ENCODE assay signal across 19 cellular contexts in genomic region chr1:79737193-79737592, GRCh38.
A peak's percentile ranks its signal among the peaks of the same experiment; 100 is the strongest.
DNase-seq lines count a peak whose midpoint lies in the region; ATAC-seq, FAIRE-seq and TF ChIP-seq lines count a peak whose summit lies in the region.
"Had no signal": no experiment of that assay in that cellular context is flagged by ENCODE, and none has a peak within 500 bp of the region (broad histone marks: within the 10 kb centered on the region; RNA-seq: fewer than 3 reads in every experiment).

No MANE protein-coding gene starts in this region.

- H3K9ac ChIP-seq in K562 (ENCODE audit: insufficient read depth in 1 of 2, low read depth in 2 of 2, low read length in 2 of 2): no peak overlapping the region
- H3K9ac ChIP-seq: GM23248 had no signal

- H3K4me3 ChIP-seq in K562: no peak overlapping the region
- H3K4me3 ChIP-seq: GM23248, SJSA1 had no signal

- no peak overlapping the region for H3K27ac ChIP-seq in K562 (ENCODE audit: extremely low read depth, low read depth, low read length)
- H3K27ac ChIP-seq: GM23248, RWPE1, SJSA1 had no signal

- H3K9me1 ChIP-seq in K562 (ENCODE audit: control insufficient read depth, insufficient read depth, low read length): no peaks in the 10 kb centered on the region

- H3K9me3 ChIP-seq in K562 (replicated peaks; ENCODE audit: control insufficient read depth, insufficient read depth, low read depth, low read length): no peaks in the 10 kb centered on the region
- H3K9me3 ChIP-seq: SJSA1 had no signal

- 0% methylated on average over 1 of the region's 1 CpG for WGBS in K562 (ENCODE audit: insufficient coverage, low coverage, missing lambda C conversion rate)

- DNase-seq in GM12891 (ENCODE audit: insufficient read length, low spot score): no peak
- peak; percentile 83 for DNase-seq in MV-4-11 (lab: John Stamatoyannopoulos, UW)
- DNase-seq in SKM-1 treated with dmso at 0.1 percent for 144 hours (lab: John Stamatoyannopoulos, UW; ENCODE audit: unreplicated experiment): peak; percentile 50
- DNase-seq in K562 (ENCODE audit: extremely low read depth in 1 of 4, low spot score in 3 of 4): no peak
- DNase-seq in activated naive CD4-positive, alpha-beta T cell (lab: John Stamatoyannopoulos, UW): no peak
- DNase-seq: CD4-positive, CD25-positive, alpha-beta regulatory T cell; DMS79; GM23248; HCEC 1CT; NCI-H1105 treated with DMSO at 0.1 percent for 48 hours; NCI-H1694 treated with DMSO at 0.1 percent for 48 hours; NCI-H2107; NCI-H226; NCI-H524 treated with DMSO at 0.1 percent for 48 hours; PC-3 had no signal

- POLR2A ChIA-PET in K562 (lab: Yijun Ruan, JAX): no interaction called here

- H3K4me2 ChIP-seq in K562 (ENCODE audit: insufficient read depth, low read length): no peak overlapping the region

- BruUV-seq in K562 (replicated peaks; lab: Mats Ljungman, UMichigan): no TSS peak

- no peaks in the 10 kb centered on the region for H3K36me3 ChIP-seq in K562 (ENCODE audit: control insufficient read depth, insufficient read depth, low read length)
- H3K36me3 ChIP-seq: SJSA1 had no signal

- CTCF ChIA-PET in K562 (lab: Yijun Ruan, JAX; ENCODE audit: low intra/inter-chr PET ratio): no interaction called here

- TF ChIP-seq RAD21 in K562 (CRISPR knock-in tag; conservative IDR thresholded peaks at IDR 0.05 in 1 of 2, IDR thresholded peaks at IDR 0.05 in 1 of 2): no peak

- no peak overlapping the region for H2AFZ ChIP-seq in K562 (ENCODE audit: low read depth, low read length)
- H2AFZ ChIP-seq: GM23248 had no signal

- no peaks in the 10 kb centered on the region for H3K79me2 ChIP-seq in K562 (ENCODE audit: control insufficient read depth, insufficient read depth, low read length)

- no peak for TF ChIP-seq CTCF in K562 (IDR thresholded peaks at IDR 0.05 in 2 of 3, conservative IDR thresholded peaks at IDR 0.05 in 1 of 3; ENCODE audit: insufficient read depth in 2 of 3, low read depth in 1 of 3, low read length in 3 of 3)

- H3K27me3 ChIP-seq in K562 (ENCODE audit: control insufficient read depth in 2 of 2, insufficient read depth in 2 of 2, low read length in 2 of 2): no peaks in the 10 kb centered on the region
- H3K27me3 ChIP-seq: SJSA1 had no signal

- no peaks in the 10 kb centered on the region for H3K4me1 ChIP-seq in K562 (replicated peaks in 1 of 2; ENCODE audit: control insufficient read depth in 2 of 2, insufficient read depth in 2 of 2, low read length in 2 of 2)
- H3K4me1 ChIP-seq: SJSA1 had no signal

- TF ChIP-seq POLR2A in GM12891 (IDR thresholded peaks at IDR 0.05; ENCODE audit: low read depth, low read length) (no peak), K562 (conservative IDR thresholded peaks at IDR 0.05) (no peak)

- ATAC-seq in K562 (no peak), HG03025 (IDR thresholded peaks at IDR 0.05; ENCODE audit: low FRiP score, unreplicated experiment) (no peak), HG02571 (IDR thresholded peaks at IDR 0.05; ENCODE audit: unreplicated experiment) (no peak)
- ATAC-seq: PC-3 had no signal

- no peaks in the 10 kb centered on the region for H4K20me1 ChIP-seq in K562 (replicated peaks; ENCODE audit: control insufficient read depth, insufficient read depth, low read length)

- FAIRE-seq in GM12891 (lab: Jason Lieb, UNC): no peak
- FAIRE-seq in K562 (lab: Jason Lieb, UNC): no peak

- intact Hi-C loops in K562 (cut with micrococcal nuclease): no loop called here

- no peak for TF ChIP-seq EP300 in K562 (IDR thresholded peaks at IDR 0.05; ENCODE audit: low read length)

- in situ Hi-C loops in K562 (cut with MboI): no loop called here

TF ChIP-seq in GM12891, 5 proteins besides CTCF, POLR2A, EP300 and RAD21:
- peak; percentile 92 for TF ChIP-seq SPI1 (IDR thresholded peaks at IDR 0.05; ENCODE audit: low read depth, low read length)
- TF ChIP-seq PAX5 (IDR thresholded peaks at IDR 0.05; ENCODE audit: insufficient read depth, low read length, severe bottlenecking): no peak
- TF ChIP-seq POU2F2 (IDR thresholded peaks at IDR 0.05; ENCODE audit: low read depth, low read length): no peak

TF ChIP-seq in K562, 482 proteins besides CTCF, POLR2A, EP300 and RAD21:
- TF ChIP-seq TAF7 (tag; IDR thresholded peaks at IDR 0.05): no peak
- peak; percentile 89; the same call in 1 of the 2 replicates for TF ChIP-seq SPI1 (IDR thresholded peaks at IDR 0.05; ENCODE audit: borderline replicate concordance, low read depth, low read length)

Comparison
In these comparisons a context has a peak if more than half of its experiments do, and no peak if none do; other contexts are left out.
1. DNase-seq: peak in MV-4-11 (single experiment) and SKM-1 treated with dmso at 0.1 percent for 144 hours (single experiment); none in GM12891 (single experiment), K562 (0 of 4) and activated naive CD4-positive, alpha-beta T cell (0 of 4).